Comparison of ENCODE assay signal across 15 cellular contexts in genomic region chr11:34219862-34220490, GRCh38.
"Had no signal": no experiment of that assay in that cellular context is flagged by ENCODE, and none has a peak within 500 bp of the region (broad histone marks: within the 10 kb centered on the region; RNA-seq: fewer than 3 reads in every experiment).

No MANE protein-coding gene starts in this region.

- H3K36me3 ChIP-seq: ascending aorta, breast epithelium, esophagus muscularis mucosa, tibial artery had no signal

- DNase-seq: activated CD4-positive, alpha-beta T cell treated with anti-CD3 and anti-CD28 coated beads, Interleukin-2, amount 10 ng/mL, durations not matched to agents 7 days and 5 days; activated naive CD4-positive, alpha-beta T cell treated with Interleukin-2 at 50 U/mL for 16 hours; activated naive CD8-positive, alpha-beta T cell treated with anti-CD3 and anti-CD28 coated beads, Interleukin-2, amount 50 U/mL, for 24 hours; foreskin melanocyte; islet precursor cell; nephron progenitor cell; occipital lobe; stimulated activated CD4-positive, alpha-beta T cell treated with anti-CD3 and anti-CD28 coated beads, Interleukin-2, amount 100 ng/mL, for 48 hours; T-helper 9 cell; tibial artery had no signal

- H3K9me3 ChIP-seq: ascending aorta, breast epithelium, esophagus muscularis mucosa, tibial artery had no signal

- H3K4me1 ChIP-seq: breast epithelium had no signal

- H3K27ac ChIP-seq: ascending aorta, breast epithelium, esophagus muscularis mucosa, RWPE1, tibial artery had no signal

- H3K27me3 ChIP-seq: ascending aorta, breast epithelium, esophagus muscularis mucosa, tibial artery had no signal

- ATAC-seq: activated naive CD8-positive, alpha-beta T cell treated with anti-CD3 and anti-CD28 coated beads, Interleukin-2, amount 50 U/mL, for 24 hours; stimulated activated memory B cell treated with anti-CD40 and anti-IgM and Interleukin-4, amounts not matched to agents 10 μg/mL and 1 μg/mL and 100 μg/mL, for 72 hours had no signal

- H3K4me3 ChIP-seq: ascending aorta, breast epithelium, esophagus muscularis mucosa, tibial artery had no signal
